Comparison of ENCODE assay signal across 2 cellular contexts in genomic region chr3:144032531-144033234, GRCh38.
TF ChIP-seq lines count a peak whose summit lies in the region.

No MANE protein-coding gene starts in this region.

TF ChIP-seq in liver, 16 proteins besides CTCF, POLR2A, EP300 and RAD21 (continued from another document):
- TF ChIP-seq ZBTB33 (IDR thresholded peaks at IDR 0.05) (no peak), ATF3 (IDR thresholded peaks at IDR 0.05) (no peak), HNF4A (conservative IDR thresholded peaks at IDR 0.05) (no peak), JUND (IDR thresholded peaks at IDR 0.05) (no peak), YY1 (IDR thresholded peaks at IDR 0.05) (no peak), MAX (IDR thresholded peaks at IDR 0.05) (no peak), FOXA2 (IDR thresholded peaks at IDR 0.05) (no peak), GABPA (IDR thresholded peaks at IDR 0.05 in 1 of 2, conservative IDR thresholded peaks at IDR 0.05 in 1 of 2) (no peak), TAF1 (conservative IDR thresholded peaks at IDR 0.05) (no peak), RXRA (IDR thresholded peaks at IDR 0.05) (no peak)

TF ChIP-seq in HepG2, 621 proteins besides CTCF, POLR2A, EP300 and RAD21 (continued from another document):
- TF ChIP-seq AHDC1 (CRISPR knock-in tag; IDR thresholded peaks at IDR 0.05; ENCODE audit: borderline replicate concordance) = no peak
- TF ChIP-seq TMF1 (CRISPR knock-in tag; IDR thresholded peaks at IDR 0.05; ENCODE audit: low read depth) = no peak
- no peak for TF ChIP-seq SETDB1 (CRISPR knock-in tag; IDR thresholded peaks at IDR 0.05; ENCODE audit: borderline replicate concordance)
- no peak for TF ChIP-seq TERF1 (CRISPR knock-in tag; IDR thresholded peaks at IDR 0.05)
- TF ChIP-seq ZFY (CRISPR knock-in tag; IDR thresholded peaks at IDR 0.05) = no peak
- no peak for TF ChIP-seq SRY (CRISPR knock-in tag; IDR thresholded peaks at IDR 0.05)
- no peak for TF ChIP-seq SNRNP70 (IDR thresholded peaks at IDR 0.05; ENCODE audit: low read depth, low read length)
- TF ChIP-seq MEF2D (CRISPR knock-in tag; IDR thresholded peaks at IDR 0.05) = no peak
- no peak for TF ChIP-seq KAT2B (IDR thresholded peaks at IDR 0.05; ENCODE audit: borderline replicate concordance, low read depth, low read length)
- no peak for TF ChIP-seq HINFP (CRISPR knock-in tag; IDR thresholded peaks at IDR 0.05; ENCODE audit: low read depth)
